ENCODE assay signal across 24 cellular contexts in genomic region chr9:99809586-99810357, GRCh38. TPM values are rescaled to one million over a fixed set of nuclear protein-coding genes. Genes with fewer than 3 reads are reported as not detected.
DNase-seq lines count a peak whose midpoint lies in the region; ATAC-seq, FAIRE-seq and TF ChIP-seq lines count a peak whose summit lies in the region.
"Had no signal": no experiment of that assay in that cellular context is flagged by ENCODE, and none has a peak within 500 bp of the region (broad histone marks: within the 10 kb centered on the region; RNA-seq: fewer than 3 reads in every experiment).

No MANE protein-coding gene starts in this region.

- peak; percentile 84 for FAIRE-seq in H54 (lab: Jason Lieb, UNC)
- FAIRE-seq: colon, GM12891, islet of Langerhans had no signal

- no peak for TF ChIP-seq POLR2A in H54 (IDR thresholded peaks at IDR 0.05; ENCODE audit: low read depth, low read length)

- peak; percentile 65 for DNase-seq in ELR (ENCODE audit: low read depth)
- no peak for DNase-seq in H54 (ENCODE audit: insufficient read length, low spot score)
- DNase-seq in SK-N-MC (ENCODE audit: low read depth, low spot score): no peak
- peak; percentile 79 for DNase-seq in fibroblast of mammary gland (ENCODE audit: low read depth)
- DNase-seq in NCI-H524 (lab: John Stamatoyannopoulos, UW): no peak
- DNase-seq in AML-193 (lab: John Stamatoyannopoulos, UW): no peak
- no peak for DNase-seq in ureter (ENCODE audit: low spot score)
- DNase-seq: activated CD8-positive, alpha-beta T cell treated with anti-CD3 and anti-CD28 coated beads for 36 hours; activated gamma-delta T cell treated with Interleukin-2 at 50 U/mL for 16 hours; activated T-cell treated with anti-CD3 and anti-CD28 coated beads for 4 hours; brain microvascular endothelial cell; effector memory CD4-positive, alpha-beta T cell; NCI-H69; posterior cingulate gyrus; stimulated activated CD4-positive, alpha-beta T cell treated with anti-CD3 and anti-CD28 coated beads, Interleukin-4, amount 100 ng/mL, for 4 hours; T1000; tibial artery had no signal

- H3K4me3 ChIP-seq in SK-N-MC: no peak overlapping the region
- H3K4me3 ChIP-seq in fibroblast of mammary gland (ENCODE audit: control insufficient read depth, low read depth, low read length): no peak overlapping the region
- H3K4me3 ChIP-seq: tibial artery had no signal

- peak overlapping the region; percentile 42 for H3K27ac ChIP-seq in SK-N-MC
- H3K27ac ChIP-seq: brain microvascular endothelial cell, C4-2B, tibial artery had no signal

- no peak for ATAC-seq in GM21825 (IDR thresholded peaks at IDR 0.05; ENCODE audit: unreplicated experiment)
- ATAC-seq: activated CD8-positive, alpha-beta T cell treated with anti-CD3 and anti-CD28 coated beads for 36 hours; Right ventricle myocardium inferior; sciatic nerve had no signal

- H3K9me3 ChIP-seq in SK-N-MC (ENCODE audit: low read depth, low read length): no peaks in the 10 kb centered on the region
- H3K9me3 ChIP-seq: tibial artery had no signal

- H3K36me3 ChIP-seq in SK-N-MC (ENCODE audit: insufficient read depth, low read length): 0 out of 2 replicates have a peak, but pooled peaks cover 3% of the 10 kb centered on the region
- H3K36me3 ChIP-seq: brain microvascular endothelial cell had no signal

- TF ChIP-seq CTCF in fibroblast of mammary gland (conservative IDR thresholded peaks at IDR 0.05; ENCODE audit: control insufficient read depth, insufficient read depth, low read depth, low read length): no peak

- H3K9ac ChIP-seq in SK-N-MC (ENCODE audit: insufficient read length): no peak overlapping the region

RNA-seq across cellular contexts. Expression of gene NR4A3, which starts 11.9 kb away (rescaled TPM):
- 26.2 TPM for total RNA-seq in ureter

Comparison
In these comparisons a context has a peak if more than half of its experiments do, and no peak if none do; other contexts are left out.
1. DNase-seq: peak in ELR (single experiment) and fibroblast of mammary gland (single experiment); none in H54 (single experiment), SK-N-MC (single experiment), NCI-H524 (0 of 2), AML-193 (0 of 2) and ureter (single experiment).